ENCODE assay signal across 6 cellular contexts in the genomic region with DNA sequence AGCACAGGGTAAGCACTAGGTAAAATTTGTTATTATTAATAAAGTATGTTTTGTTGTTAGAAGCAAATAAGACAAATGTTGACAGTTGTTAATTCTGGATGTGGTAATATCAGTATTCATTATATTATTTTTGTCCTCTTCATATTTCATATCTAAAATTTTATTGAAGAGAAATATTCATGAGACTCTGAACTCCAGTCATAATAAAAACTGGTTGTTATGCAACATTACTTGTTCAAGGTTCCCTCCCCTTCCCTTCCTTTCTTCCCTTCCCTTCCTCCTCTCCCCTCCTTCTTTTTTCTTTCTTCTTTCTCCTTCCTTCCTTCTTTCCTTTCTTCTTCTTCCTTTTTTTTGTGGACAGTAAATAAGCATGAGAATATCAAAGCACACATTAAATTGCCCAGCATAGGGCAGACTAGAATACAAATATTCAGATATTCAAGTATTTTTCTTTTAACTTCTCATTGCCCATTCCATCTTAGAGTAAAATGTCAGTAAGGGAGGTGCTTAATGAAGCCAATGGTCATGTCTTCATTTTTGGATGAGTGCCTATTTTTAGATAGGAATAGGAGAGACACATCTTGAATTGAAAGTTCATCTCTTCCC.
"Had no signal": no experiment of that assay in that cellular context is flagged by ENCODE, and none has a peak within 500 bp of the region (broad histone marks: within the 10 kb centered on the region; RNA-seq: fewer than 3 reads in every experiment).

No MANE protein-coding gene starts in this region.

- DNase-seq: H9, HCEC 1CT had no signal

- H2AFZ ChIP-seq: GM23338 had no signal

- H3K4me2 ChIP-seq: GM23338 had no signal

- FAIRE-seq: H1, H54, HTR-8/SVneo had no signal

- ATAC-seq: GM23338 had no signal

- H3K4me3 ChIP-seq: GM23338 had no signal
